Comparison of ENCODE assay signal across 3 cellular contexts in genomic region chr3:160671995-160672394, GRCh38.
TF ChIP-seq lines count a peak whose summit lies in the region.

No MANE protein-coding gene starts in this region.

TF ChIP-seq in liver, 16 proteins besides CTCF, POLR2A, EP300 and RAD21:
- TF ChIP-seq HNF4G (IDR thresholded peaks at IDR 0.05) = no peak
- no peak for TF ChIP-seq FOXA2 (IDR thresholded peaks at IDR 0.05)
- no peak for TF ChIP-seq SP1 (IDR thresholded peaks at IDR 0.05)
- no peak for TF ChIP-seq GABPA (IDR thresholded peaks at IDR 0.05 in 1 of 2, conservative IDR thresholded peaks at IDR 0.05 in 1 of 2)
- no peak for TF ChIP-seq ATF3 (IDR thresholded peaks at IDR 0.05)
- no peak for TF ChIP-seq RXRA (IDR thresholded peaks at IDR 0.05)
- no peak for TF ChIP-seq FOXA1 (IDR thresholded peaks at IDR 0.05)
- TF ChIP-seq ZBTB33 (IDR thresholded peaks at IDR 0.05) = no peak
- no peak for TF ChIP-seq YY1 (IDR thresholded peaks at IDR 0.05)
- no peak for TF ChIP-seq NR2F2 (IDR thresholded peaks at IDR 0.05)
- TF ChIP-seq HNF4A (conservative IDR thresholded peaks at IDR 0.05) = no peak
- TF ChIP-seq TAF1 (conservative IDR thresholded peaks at IDR 0.05) = no peak
- TF ChIP-seq JUND (IDR thresholded peaks at IDR 0.05) = no peak
- TF ChIP-seq REST (IDR thresholded peaks at IDR 0.05) = no peak
- no peak for TF ChIP-seq EGR1 (IDR thresholded peaks at IDR 0.05; ENCODE audit: low read depth in 2 of 2)
- no peak for TF ChIP-seq MAX (IDR thresholded peaks at IDR 0.05)

TF ChIP-seq in HepG2, 621 proteins besides CTCF, POLR2A, EP300 and RAD21 (continues in another document):
- TF ChIP-seq KMT2B (CRISPR knock-in tag; IDR thresholded peaks at IDR 0.05) (no peak), RFXANK (CRISPR knock-in tag; IDR thresholded peaks at IDR 0.05) (no peak), MAF1 (CRISPR knock-in tag; IDR thresholded peaks at IDR 0.05; ENCODE audit: borderline replicate concordance) (no peak), DNMT1 (CRISPR knock-in tag; IDR thresholded peaks at IDR 0.05) (no peak), ZNF230 (CRISPR knock-in tag; IDR thresholded peaks at IDR 0.05) (no peak), FOXP1 (IDR thresholded peaks at IDR 0.05) (no peak), FOXP1 (CRISPR knock-in tag; IDR thresholded peaks at IDR 0.05) (no peak), NFE2 (CRISPR knock-in tag; IDR thresholded peaks at IDR 0.05) (no peak), KLF13 (CRISPR knock-in tag; IDR thresholded peaks at IDR 0.05) (no peak), LBX2 (CRISPR knock-in tag; IDR thresholded peaks at IDR 0.05; ENCODE audit: borderline replicate concordance) (no peak), ZNF678 (CRISPR knock-in tag; IDR thresholded peaks at IDR 0.05) (no peak), ELF3 (CRISPR knock-in tag; IDR thresholded peaks at IDR 0.05) (no peak), MLXIP (CRISPR knock-in tag; IDR thresholded peaks at IDR 0.05; ENCODE audit: borderline replicate concordance) (no peak), ZFX (CRISPR knock-in tag; IDR thresholded peaks at IDR 0.05; ENCODE audit: low read depth) (no peak), ZNF501 (CRISPR knock-in tag; IDR thresholded peaks at IDR 0.05) (no peak), UBTF (CRISPR knock-in tag; IDR thresholded peaks at IDR 0.05) (no peak), KLF9 (CRISPR knock-in tag; IDR thresholded peaks at IDR 0.05; ENCODE audit: low read depth) (no peak), ZSCAN29 (CRISPR knock-in tag; conservative IDR thresholded peaks at IDR 0.05) (no peak), ZNF564 (CRISPR knock-in tag; IDR thresholded peaks at IDR 0.05) (no peak)
- TF ChIP-seq, protein P1, sequence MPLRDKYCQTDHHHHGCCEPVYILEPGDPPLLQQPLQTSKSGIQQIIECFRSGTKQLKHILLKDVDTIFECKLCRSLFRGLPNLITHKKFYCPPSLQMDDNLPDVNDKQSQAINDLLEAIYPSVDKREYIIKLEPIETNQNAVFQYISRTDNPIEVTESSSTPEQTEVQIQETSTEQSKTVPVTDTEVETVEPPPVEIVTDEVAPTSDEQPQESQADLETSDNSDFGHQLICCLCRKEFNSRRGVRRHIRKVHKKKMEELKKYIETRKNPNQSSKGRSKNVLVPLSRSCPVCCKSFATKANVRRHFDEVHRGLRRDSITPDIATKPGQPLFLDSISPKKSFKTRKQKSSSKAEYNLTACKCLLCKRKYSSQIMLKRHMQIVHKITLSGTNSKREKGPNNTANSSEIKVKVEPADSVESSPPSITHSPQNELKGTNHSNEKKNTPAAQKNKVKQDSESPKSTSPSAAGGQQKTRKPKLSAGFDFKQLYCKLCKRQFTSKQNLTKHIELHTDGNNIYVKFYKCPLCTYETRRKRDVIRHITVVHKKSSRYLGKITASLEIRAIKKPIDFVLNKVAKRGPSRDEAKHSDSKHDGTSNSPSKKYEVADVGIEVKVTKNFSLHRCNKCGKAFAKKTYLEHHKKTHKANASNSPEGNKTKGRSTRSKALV (CRISPR knock-in tag; IDR thresholded peaks at IDR 0.05) = no peak

TF ChIP-seq in GM12878, 131 proteins besides CTCF, POLR2A, EP300 and RAD21:
- TF ChIP-seq RBBP5 (conservative IDR thresholded peaks at IDR 0.05) (no peak), SPI1 (IDR thresholded peaks at IDR 0.05; ENCODE audit: borderline replicate concordance, insufficient read depth, low read depth, low read length) (peak; percentile 10; the same call in 1 of the 2 replicates)
